ENCODE assay signal across 9 cellular contexts in genomic region chr13:23794267-23795161, GRCh38.
DNase-seq lines count a peak whose midpoint lies in the region; ATAC-seq and TF ChIP-seq lines count a peak whose summit lies in the region.
"Had no signal": no experiment of that assay in that cellular context is flagged by ENCODE, and none has a peak within 500 bp of the region (broad histone marks: within the 10 kb centered on the region; RNA-seq: fewer than 3 reads in every experiment).

No MANE protein-coding gene starts in this region.

- H3K27me3 ChIP-seq in right atrium auricular region (no peaks in the 10 kb centered on the region), upper lobe of right lung (no peaks in the 10 kb centered on the region), right lobe of liver (no peaks in the 10 kb centered on the region), BE2C (no peaks in the 10 kb centered on the region)

- no peak for TF ChIP-seq CTCF in right atrium auricular region (IDR thresholded peaks at IDR 0.05)
- no peak for TF ChIP-seq CTCF in upper lobe of right lung (IDR thresholded peaks at IDR 0.05)
- no peak for TF ChIP-seq CTCF in right lobe of liver (IDR thresholded peaks at IDR 0.05)
- no peak for TF ChIP-seq CTCF in BE2C (IDR thresholded peaks at IDR 0.05; ENCODE audit: low read depth, low read length)

- ATAC-seq in left ventricle myocardium superior (no peak), HG03103 (IDR thresholded peaks at IDR 0.05; ENCODE audit: low read depth, unreplicated experiment) (peak; percentile 48), upper lobe of right lung (no peak), right lobe of liver (no peak)

- H3K9me3 ChIP-seq in right atrium auricular region (no peaks in the 10 kb centered on the region), upper lobe of right lung (no peaks in the 10 kb centered on the region), right lobe of liver (no peaks in the 10 kb centered on the region), BE2C (no peaks in the 10 kb centered on the region)

- peak overlapping the region; percentile 15 to 56 for H3K27ac ChIP-seq in right atrium auricular region
- peak overlapping the region; percentile 48 for H3K27ac ChIP-seq in upper lobe of right lung
- H3K27ac ChIP-seq in right lobe of liver: no peak overlapping the region
- H3K27ac ChIP-seq: SK-N-MC had no signal

- H3K4me3 ChIP-seq in right atrium auricular region (no peak overlapping the region), upper lobe of right lung (no peak overlapping the region), right lobe of liver (no peak overlapping the region), BE2C (ENCODE audit: low read depth, low read length) (no peak overlapping the region)
- H3K4me3 ChIP-seq: SK-N-MC had no signal

- intact Hi-C loops in left ventricle myocardium superior (cut with micrococcal nuclease): no loop called here
- intact Hi-C loops in upper lobe of right lung (cut with DNase I): no loop called here
- intact Hi-C loops in right lobe of liver (cut with DNase I): no loop called here

- TF ChIP-seq POLR2A in right lobe of liver (IDR thresholded peaks at IDR 0.05): no peak

- DNase-seq in right atrium auricular region (ENCODE audit: low spot score) (no peak), left ventricle myocardium superior (no peak), dedifferentiated amniotic fluid mesenchymal stem cell (ENCODE audit: extremely low spot score) (peak; percentile 81), upper lobe of right lung (no peak), right lobe of liver (no peak), NCI-H1694 treated with DMSO at 0.1 percent for 48 hours (lab: John Stamatoyannopoulos, UW) (no peak), BE2C (no peak)

- peaks cover 0 to 29% of the 10 kb centered on the region in 2 donors for H3K4me1 ChIP-seq in right atrium auricular region
- peaks cover 4% of the 10 kb centered on the region for H3K4me1 ChIP-seq in upper lobe of right lung
- H3K4me1 ChIP-seq in right lobe of liver: no peaks in the 10 kb centered on the region
- no peaks in the 10 kb centered on the region for H3K4me1 ChIP-seq in BE2C

- H3K36me3 ChIP-seq in right atrium auricular region: no peaks in the 10 kb centered on the region
- H3K36me3 ChIP-seq in upper lobe of right lung: no peaks in the 10 kb centered on the region
- H3K36me3 ChIP-seq in right lobe of liver: no peaks in the 10 kb centered on the region
- H3K36me3 ChIP-seq in BE2C: no peaks in the 10 kb centered on the region; the same call in 1 of the 2 replicates

- 62% methylated on average over 7 of the region's 7 CpGs for WGBS in right lobe of liver (ENCODE audit: insufficient coverage, low coverage, low lambda C conversion rate, missing lambda C conversion rate)

Comparison
In these comparisons a context has a peak if more than half of its experiments do, and no peak if none do; other contexts are left out.
1. H3K27ac ChIP-seq: peak in right atrium auricular region (2 of 2) and upper lobe of right lung (single experiment); none in right lobe of liver (0 of 3).